ENCODE assay signal across 28 cellular contexts in the genomic region with DNA sequence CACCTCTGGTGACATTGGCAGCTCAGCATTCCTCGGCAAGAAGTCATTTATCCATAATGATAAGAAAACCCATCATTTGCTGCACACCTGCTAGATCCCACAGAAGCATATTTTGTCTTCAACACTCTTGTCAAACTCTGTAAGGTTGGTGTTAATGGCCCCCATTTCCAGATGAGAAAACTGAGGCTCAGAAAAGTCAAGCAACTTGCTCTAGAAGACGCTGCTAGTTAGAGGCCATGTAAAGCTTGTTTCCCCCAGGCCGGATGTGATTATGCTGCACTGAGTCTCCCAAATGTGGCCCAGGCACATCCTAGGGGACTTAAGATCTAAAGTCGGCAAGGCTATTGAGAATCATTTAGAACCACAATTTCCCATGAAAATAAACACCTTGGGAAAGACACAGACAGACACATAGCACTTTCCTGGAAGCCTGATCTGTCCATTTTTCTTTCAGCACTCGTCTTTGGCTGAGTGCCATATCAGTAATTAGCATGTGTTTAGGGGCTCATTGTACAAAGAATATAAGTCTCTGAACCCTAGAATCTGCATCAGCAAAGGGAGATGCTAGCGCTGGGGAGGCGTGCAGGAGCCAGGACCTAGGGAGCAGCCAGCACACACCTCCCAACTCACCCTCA. TPM values are rescaled to one million over a fixed set of nuclear protein-coding genes. Genes with fewer than 3 reads are reported as not detected.
"Had no signal": no experiment of that assay in that cellular context is flagged by ENCODE, and none has a peak within 500 bp of the region (broad histone marks: within the 10 kb centered on the region; RNA-seq: fewer than 3 reads in every experiment).

No MANE protein-coding gene starts in this region.

- H3K4me1 ChIP-seq: left ventricle myocardium inferior, tibial artery, vagina had no signal

- H3K9me3 Mint-ChIP-seq: activated B cell treated with CpG ODN at 0.5 μM for 24 hours; activated naive CD4-positive, alpha-beta T cell treated with anti-CD3 and anti-CD28 coated beads, Interleukin-2, amount 10 ng/mL, durations not matched to agents 7 days and 5 days; neural crest cell; stimulated activated effector memory CD8-positive, alpha-beta T cell treated with anti-CD3 and anti-CD28 coated beads, Interleukin-12 subunit alpha, Interleukin-12 subunit beta, amount 100 ng/mL, for 72 hours; stimulated activated naive CD8-positive, alpha-beta T cell treated with anti-CD3 and anti-CD28 coated beads, Interleukin-15, amount 100 ng/mL, for 72 hours had no signal

- ATAC-seq: naive thymus-derived CD4-positive, alpha-beta T cell; sciatic nerve; stimulated activated effector memory CD8-positive, alpha-beta T cell treated with anti-CD3 and anti-CD28 coated beads, Interleukin-12 subunit alpha, Interleukin-12 subunit beta, amount 100 ng/mL, for 72 hours; stimulated activated naive CD8-positive, alpha-beta T cell treated with anti-CD3 and anti-CD28 coated beads, Interleukin-15, amount 100 ng/mL, for 72 hours had no signal

- H3K27ac ChIP-seq: left ventricle myocardium inferior, tibial artery, vagina had no signal

- H3K4me3 ChIP-seq: left ventricle myocardium inferior, tibial artery, vagina had no signal

- H3K4me1 Mint-ChIP-seq: activated B cell treated with CpG ODN at 0.5 μM for 24 hours; activated naive CD4-positive, alpha-beta T cell treated with anti-CD3 and anti-CD28 coated beads, Interleukin-2, amount 10 ng/mL, durations not matched to agents 7 days and 5 days; neural crest cell; stimulated activated effector memory CD8-positive, alpha-beta T cell treated with anti-CD3 and anti-CD28 coated beads, Interleukin-12 subunit alpha, Interleukin-12 subunit beta, amount 100 ng/mL, for 72 hours; stimulated activated naive CD8-positive, alpha-beta T cell treated with anti-CD3 and anti-CD28 coated beads, Interleukin-15, amount 100 ng/mL, for 72 hours had no signal

- H3K4me3 Mint-ChIP-seq: activated B cell treated with CpG ODN at 0.5 μM for 24 hours; activated naive CD4-positive, alpha-beta T cell treated with anti-CD3 and anti-CD28 coated beads, Interleukin-2, amount 10 ng/mL, durations not matched to agents 7 days and 5 days; naive thymus-derived CD4-positive, alpha-beta T cell; neural crest cell; stimulated activated effector memory CD8-positive, alpha-beta T cell treated with anti-CD3 and anti-CD28 coated beads, Interleukin-12 subunit alpha, Interleukin-12 subunit beta, amount 100 ng/mL, for 72 hours; stimulated activated naive CD8-positive, alpha-beta T cell treated with anti-CD3 and anti-CD28 coated beads, Interleukin-15, amount 100 ng/mL, for 72 hours had no signal

- H3K36me3 ChIP-seq: left ventricle myocardium inferior, tibial artery, vagina had no signal

- DNase-seq: activated B cell treated with CpG ODN at 0.5 μM for 24 hours; activated CD4-positive, alpha-beta T cell treated with anti-CD3 and anti-CD28 coated beads for 4 hours; activated CD4-positive, alpha-beta T cell treated with anti-CD3 and anti-CD28 coated beads, Interleukin-2, amount 50 U/mL, for 48 hours; activated effector memory CD4-positive, alpha-beta T cell treated with anti-CD3 and anti-CD28 coated beads, Interleukin-2, amount 50 U/mL, for 16 hours; activated naive CD4-positive, alpha-beta T cell treated with anti-CD3 and anti-CD28 coated beads, Interleukin-2, amount 10 ng/mL, durations not matched to agents 7 days and 5 days; amygdala; cerebellar nuclear complex; cortex of kidney; foreskin fibroblast; left ventricle myocardium inferior; naive thymus-derived CD4-positive, alpha-beta T cell; occipital lobe; posterior cingulate gyrus; small intestine; stimulated activated CD4-positive, alpha-beta T cell treated with anti-CD3 and anti-CD28 coated beads, Interleukin-2, amount 100 ng/mL, for 24 hours; stimulated activated naive CD8-positive, alpha-beta T cell treated with anti-CD3 and anti-CD28 coated beads, Interleukin-15, amount 100 ng/mL, for 72 hours; T1000; tibial artery had no signal

- H3K27me3 ChIP-seq: vagina had no signal

- H3K36me3 Mint-ChIP-seq: activated naive CD4-positive, alpha-beta T cell treated with anti-CD3 and anti-CD28 coated beads, Interleukin-2, amount 10 ng/mL, durations not matched to agents 7 days and 5 days; naive thymus-derived CD4-positive, alpha-beta T cell; stimulated activated effector memory CD8-positive, alpha-beta T cell treated with anti-CD3 and anti-CD28 coated beads, Interleukin-12 subunit alpha, Interleukin-12 subunit beta, amount 100 ng/mL, for 72 hours had no signal

- H3K27ac Mint-ChIP-seq: activated B cell treated with CpG ODN at 0.5 μM for 24 hours; activated naive CD4-positive, alpha-beta T cell treated with anti-CD3 and anti-CD28 coated beads, Interleukin-2, amount 10 ng/mL, durations not matched to agents 7 days and 5 days; naive thymus-derived CD4-positive, alpha-beta T cell; stimulated activated effector memory CD8-positive, alpha-beta T cell treated with anti-CD3 and anti-CD28 coated beads, Interleukin-12 subunit alpha, Interleukin-12 subunit beta, amount 100 ng/mL, for 72 hours had no signal

RNA-seq across cellular contexts. Expression of gene C1QL2, which starts 39.4 kb away (rescaled TPM):
- total RNA-seq: activated B cell treated with CpG ODN at 0.5 μM for 24 hours; activated CD8-positive, alpha-beta memory T cell treated with anti-CD3 and anti-CD28 coated beads for 36 hours; bronchial epithelial cell; epithelial cell of proximal tubule; fibroblast of lung; kidney epithelial cell; left ventricle myocardium inferior; lung microvascular endothelial cell; naive thymus-derived CD4-positive, alpha-beta T cell; neural crest cell; sciatic nerve; vagina had no signal
- polyA plus RNA-seq: fibroblast of lung; naive thymus-derived CD4-positive, alpha-beta T cell; small intestine had no signal
